Comparison of ENCODE assay signal across 24 cellular contexts in genomic region chr20:62728781-62729300, GRCh38. TPM values are rescaled to one million over a fixed set of nuclear protein-coding genes. Genes with fewer than 3 reads are reported as not detected.
DNase-seq lines count a peak whose midpoint lies in the region; ATAC-seq and TF ChIP-seq lines count a peak whose summit lies in the region.
"Had no signal": no experiment of that assay in that cellular context is flagged by ENCODE, and none has a peak within 500 bp of the region (broad histone marks: within the 10 kb centered on the region; RNA-seq: fewer than 3 reads in every experiment).

No MANE protein-coding gene starts in this region.

- 74 to 77% methylated on average over 9 of the region's 9 CpGs for WGBS in aorta, 2 donors

- H3K27me3 ChIP-seq in left ventricle myocardium inferior (ENCODE audit: low read depth) (peaks cover 95% of the 10 kb centered on the region), right atrium auricular region (no peaks in the 10 kb centered on the region), aorta (ENCODE audit: control insufficient read depth in 1 of 2, insufficient read depth in 2 of 2, low read length in 1 of 2) (no peaks in the 10 kb centered on the region)

- no peaks in the 10 kb centered on the region for H3K9me3 Mint-ChIP-seq in dendritic cell treated with granulocyte-macrophage colony-stimulating factor and Interleukin-4, amounts not matched to agents 40 ng/mL and 50 ng/mL, for 4 days
- H3K9me3 Mint-ChIP-seq: activated T-helper 2 cell treated with anti-CD3 and anti-CD28 coated beads, Interferon-gamma antibody, Interleukin-2, Interleukin-4, amounts not matched to agents 10 μg/mL and 5 μg/mL and 100 μg/mL, durations not matched to agents 14 hours and 24 hours and 36 hours had no signal

- H3K4me3 Mint-ChIP-seq in dendritic cell treated with granulocyte-macrophage colony-stimulating factor and Interleukin-4, amounts not matched to agents 40 ng/mL and 50 ng/mL, for 4 days: no peak overlapping the region
- H3K4me3 Mint-ChIP-seq: mesothelial cell of epicardium had no signal

- TF ChIP-seq CTCF in left ventricle myocardium inferior (IDR thresholded peaks at IDR 0.05; ENCODE audit: borderline replicate concordance) (no peak), right atrium auricular region (IDR thresholded peaks at IDR 0.05) (no peak)

- ATAC-seq in aorta (ENCODE audit: low FRiP score) (no peak), HG03196 (IDR thresholded peaks at IDR 0.05; ENCODE audit: unreplicated experiment) (no peak)
- ATAC-seq in activated CD4-positive, CD25-positive, alpha-beta regulatory T cell treated with anti-CD3 and anti-CD28 coated beads, Interleukin-2, amount 50 U/mL, for 24 hours: no peak

- H3K4me1 ChIP-seq in left ventricle myocardium inferior: no peaks in the 10 kb centered on the region
- no peaks in the 10 kb centered on the region for H3K4me1 ChIP-seq in right atrium auricular region
- no peaks in the 10 kb centered on the region for H3K4me1 ChIP-seq in aorta (ENCODE audit: control insufficient read depth in 1 of 2, insufficient read depth in 2 of 2, low read length in 2 of 2)
- H3K4me1 ChIP-seq: pancreas had no signal

- H3K4me1 Mint-ChIP-seq in dendritic cell treated with granulocyte-macrophage colony-stimulating factor and Interleukin-4, amounts not matched to agents 40 ng/mL and 50 ng/mL, for 4 days (ENCODE audit: low read depth): peaks cover 58% of the 10 kb centered on the region

- intact Hi-C loops in left ventricle myocardium inferior (cut with micrococcal nuclease) (no loop called here), aorta (cut with DNase I) (no loop called here)
- intact Hi-C loops in dendritic cell treated with granulocyte-macrophage colony-stimulating factor and Interleukin-4, amounts not matched to agents 40 ng/mL and 50 ng/mL, for 4 days (cut with micrococcal nuclease): no loop called here

- DNase-seq in left ventricle myocardium inferior (peak; percentile 3), right atrium auricular region (ENCODE audit: low spot score) (no peak), aorta (peak; percentile 20 to 39)
- DNase-seq: Calu3, cerebellar nuclear complex, DMS79 treated with DMSO at 0.1 percent for 48 hours, hypothalamus, naive B cell, SHP77, T-helper 9 cell, WERI-Rb-1 had no signal

- H3K27ac ChIP-seq in left ventricle myocardium inferior (replicated peaks): no peak overlapping the region
- no peak overlapping the region for H3K27ac ChIP-seq in right atrium auricular region
- H3K27ac ChIP-seq in KOPT-K1 (ENCODE audit: low read depth, low read length, poor library complexity, severe bottlenecking): peak overlapping the region; percentile 94
- H3K27ac ChIP-seq in aorta (ENCODE audit: low read depth in 1 of 2, low read length in 2 of 2): no peak overlapping the region
- H3K27ac ChIP-seq: C4-2B, KMS-11, pancreas, WERI-Rb-1 had no signal

- no peaks in the 10 kb centered on the region for H3K36me3 ChIP-seq in left ventricle myocardium inferior
- no peaks in the 10 kb centered on the region for H3K36me3 ChIP-seq in right atrium auricular region
- H3K36me3 ChIP-seq in KOPT-K1 (ENCODE audit: insufficient read depth, low read length): no peaks in the 10 kb centered on the region
- H3K36me3 ChIP-seq in aorta (ENCODE audit: control insufficient read depth in 1 of 2, insufficient read depth in 2 of 2, low read length in 1 of 2): no peaks in the 10 kb centered on the region
- H3K36me3 ChIP-seq: left lung, pancreas, spleen, WERI-Rb-1 had no signal

- H3K9me3 ChIP-seq in left ventricle myocardium inferior (replicated peaks) (peaks cover 6% of the 10 kb centered on the region), right atrium auricular region (peaks cover 0 to 7% of the 10 kb centered on the region in 2 donors), KOPT-K1 (ENCODE audit: insufficient read depth, low read length, poor library complexity, severe bottlenecking) (no peaks in the 10 kb centered on the region), aorta (ENCODE audit: control insufficient read depth, low read length) (peaks cover 4% of the 10 kb centered on the region)
- H3K9me3 ChIP-seq: left lung, pancreas, spleen had no signal

- H3K27ac Mint-ChIP-seq in dendritic cell treated with granulocyte-macrophage colony-stimulating factor and Interleukin-4, amounts not matched to agents 40 ng/mL and 50 ng/mL, for 4 days: peak overlapping the region; percentile 79
- H3K27ac Mint-ChIP-seq: activated T-helper 2 cell treated with anti-CD3 and anti-CD28 coated beads, Interferon-gamma antibody, Interleukin-2, Interleukin-4, amounts not matched to agents 10 μg/mL and 5 μg/mL and 100 μg/mL, durations not matched to agents 14 hours and 24 hours and 36 hours; mesothelial cell of epicardium; naive B cell had no signal

- H3K4me3 ChIP-seq in left ventricle myocardium inferior (no peak overlapping the region), right atrium auricular region (no peak overlapping the region), aorta (ENCODE audit: low read length in 2 of 2) (no peak overlapping the region)
- H3K4me3 ChIP-seq: left lung, pancreas had no signal

- no peaks in the 10 kb centered on the region for H3K36me3 Mint-ChIP-seq in dendritic cell treated with granulocyte-macrophage colony-stimulating factor and Interleukin-4, amounts not matched to agents 40 ng/mL and 50 ng/mL, for 4 days (ENCODE audit: low read depth)
- H3K36me3 Mint-ChIP-seq: immature natural killer cell, mesothelial cell of epicardium, naive B cell had no signal

- H3K27me3 Mint-ChIP-seq in dendritic cell treated with granulocyte-macrophage colony-stimulating factor and Interleukin-4, amounts not matched to agents 40 ng/mL and 50 ng/mL, for 4 days: peaks cover 30% of the 10 kb centered on the region

RNA-seq across cellular contexts. Expression of gene NTSR1, which starts 20.2 kb away (rescaled TPM):
- total RNA-seq in left ventricle myocardium inferior (not detected), right atrium auricular region (under 1 TPM in 1 of 2 donors, not detected in 1; 0.43 TPM), aorta (not detected)
- not detected for polyA plus RNA-seq in aorta
- total RNA-seq: activated T-helper 2 cell treated with anti-CD3 and anti-CD28 coated beads, Interferon-gamma antibody, Interleukin-2, Interleukin-4, amounts not matched to agents 10 μg/mL and 5 μg/mL and 100 μg/mL, durations not matched to agents 14 hours and 24 hours and 36 hours; Calu3; H4 had no signal
- polyA plus RNA-seq: immature natural killer cell had no signal
